Comparison of ENCODE assay signal across 8 cellular contexts in genomic region chr12:98373019-98373554, GRCh38.
DNase-seq lines count a peak whose midpoint lies in the region; ATAC-seq, FAIRE-seq and TF ChIP-seq lines count a peak whose summit lies in the region.

No MANE protein-coding gene starts in this region.

- peak; percentile 82 for FAIRE-seq in A204.1 (lab: Jason Lieb, UNC)

- H2AFZ ChIP-seq in MM.1S (ENCODE audit: low read length) = no peak overlapping the region

- CTCF ChIA-PET in Panc1 (lab: Charles Lee) = no interaction called here

- no peak overlapping the region for H3K4me3 Mint-ChIP-seq in naive thymus-derived CD8-positive, alpha-beta T cell

- H3K36me3 ChIP-seq in MM.1S (replicated peaks; ENCODE audit: insufficient read depth, low read length) (no peaks in the 10 kb centered on the region), Panc1 (ENCODE audit: control insufficient read depth, insufficient read depth, low read length) (no peaks in the 10 kb centered on the region), psoas muscle (ENCODE audit: insufficient read depth in 1 of 2, low read depth in 1 of 2) (no peaks in the 10 kb centered on the region)

- peaks cover 15 to 66% (median 41%) of the 10 kb centered on the region in 5 donors for H3K27me3 Mint-ChIP-seq in naive thymus-derived CD8-positive, alpha-beta T cell

- POLR2A ChIA-PET in Panc1 (lab: Charles Lee) = no interaction called here
- POLR2A ChIA-PET in naive thymus-derived CD8-positive, alpha-beta T cell (lab: Charles Lee) = no interaction called here

- peaks cover 0 to 15% (median 15%) of the 10 kb centered on the region in 4 donors for H3K4me1 Mint-ChIP-seq in naive thymus-derived CD8-positive, alpha-beta T cell

- H3K9me3 Mint-ChIP-seq in naive thymus-derived CD8-positive, alpha-beta T cell = no peaks in the 10 kb centered on the region

- H3K27ac ChIP-seq in MM.1S (ENCODE audit: low read length) = no peak overlapping the region
- H3K27ac ChIP-seq in Panc1 (ENCODE audit: low read length) = no peak overlapping the region
- H3K27ac ChIP-seq in psoas muscle = no peak overlapping the region

- BruUV-seq in Panc1 (replicated peaks; lab: Mats Ljungman, UMichigan) = no TSS peak

- ATAC-seq in Panc1 (peak; percentile 72), psoas muscle (no peak), HG02759 (IDR thresholded peaks at IDR 0.05; ENCODE audit: unreplicated experiment) (no peak)
- no peak for ATAC-seq in naive thymus-derived CD8-positive, alpha-beta T cell

- H3K4me3 ChIP-seq in GM12875 (ENCODE audit: low read depth, low read length) = no peak overlapping the region
- no peak overlapping the region for H3K4me3 ChIP-seq in MM.1S (ENCODE audit: low read length)
- H3K4me3 ChIP-seq in Panc1 (ENCODE audit: low read depth in 2 of 2, low read length in 2 of 2) = no peak overlapping the region
- no peak overlapping the region for H3K4me3 ChIP-seq in psoas muscle

- no peak overlapping the region for H3K9ac ChIP-seq in MM.1S (ENCODE audit: low read length)

- H4K20me1 ChIP-seq in MM.1S (ENCODE audit: insufficient read depth, low read length) = no peaks in the 10 kb centered on the region

- TF ChIP-seq POLR2A in erythroblast (IDR thresholded peaks at IDR 0.05; ENCODE audit: low read length) = no peak

- peak; percentile 45 for DNase-seq in MM.1S
- no peak for DNase-seq in Panc1 (ENCODE audit: low read depth, low spot score)
- peak; percentile 17 to 45 for DNase-seq in erythroblast (lab: John Stamatoyannopoulos, UW)
- no peak for DNase-seq in psoas muscle
- no peak for DNase-seq in naive thymus-derived CD8-positive, alpha-beta T cell

- H3K27ac Mint-ChIP-seq in naive thymus-derived CD8-positive, alpha-beta T cell = peak overlapping the region in 1 of 10 donors; percentile 20

- in situ Hi-C loops in Panc1 (cut with HindIII; ENCODE audit: low pct_unique_long_range_greater_than_20kb, low sequenced_read_pairs) = no loop called here

- no peaks in the 10 kb centered on the region for H3F3A ChIP-seq in MM.1S (ENCODE audit: insufficient read depth, low read length)

- H3K27me3 ChIP-seq in MM.1S (replicated peaks; ENCODE audit: insufficient read depth, low read length) = no peaks in the 10 kb centered on the region
- peaks cover 7% of the 10 kb centered on the region for H3K27me3 ChIP-seq in Panc1 (ENCODE audit: control insufficient read depth, insufficient read depth, low read length)
- H3K27me3 ChIP-seq in psoas muscle (ENCODE audit: insufficient read depth in 3 of 3, low read length in 2 of 3) = peaks cover 0 to 4% (median 0%) of the 10 kb centered on the region in 3 donors

- TF ChIP-seq CTCF in GM12875 (IDR thresholded peaks at IDR 0.05; ENCODE audit: borderline replicate concordance, insufficient read depth, low read depth, low read length) (peak; percentile 45), MM.1S (IDR thresholded peaks at IDR 0.05; ENCODE audit: low read length) (peak; percentile 75), Panc1 (IDR thresholded peaks at IDR 0.05) (peak; percentile 76), psoas muscle (IDR thresholded peaks at IDR 0.05) (peak; percentile 46)

- no peaks in the 10 kb centered on the region for H3K9me2 ChIP-seq in MM.1S (replicated peaks; ENCODE audit: insufficient read depth, low read length)

- WGBS in psoas muscle, 3 donors = 53 to 69% (median 54%) methylated on average over 2 of the region's 2 CpGs

- H3K4me1 ChIP-seq in MM.1S (ENCODE audit: low read length) (no peaks in the 10 kb centered on the region), Panc1 (ENCODE audit: control insufficient read depth, insufficient read depth, low read length) (no peaks in the 10 kb centered on the region; the same call in 1 of the 2 replicates), psoas muscle (no peaks in the 10 kb centered on the region)

- H3K4me2 ChIP-seq in MM.1S (ENCODE audit: low read depth, low read length) = no peak overlapping the region

- peaks cover 0 to 10% (median 0%) of the 10 kb centered on the region in 3 donors for H3K36me3 Mint-ChIP-seq in naive thymus-derived CD8-positive, alpha-beta T cell

- H3K9me3 ChIP-seq in MM.1S (replicated peaks; ENCODE audit: insufficient read depth, low read length) (no peaks in the 10 kb centered on the region), Panc1 (ENCODE audit: control insufficient read depth, insufficient read depth, low read depth, low read length) (no peaks in the 10 kb centered on the region), psoas muscle (no peaks in the 10 kb centered on the region)

- intact Hi-C loops in Panc1 (cut with micrococcal nuclease; ENCODE audit: unreplicated experiment) = loop anchor here (5.0 kb wide), 1 partner anchor 1386 kb away; no protein-coding TSS in a partner anchor
- intact Hi-C loops in psoas muscle (cut with DNase I) = no loop called here

- no peaks in the 10 kb centered on the region for H3K79me2 ChIP-seq in MM.1S (ENCODE audit: low read length)

Comparison
In these comparisons a context has a peak if more than half of its experiments do, and no peak if none do; other contexts are left out.
1. DNase-seq: peak in MM.1S (single experiment) and erythroblast (2 of 2); none in Panc1 (single experiment), psoas muscle (0 of 2) and naive thymus-derived CD8-positive, alpha-beta T cell (0 of 10).
2. Peak in every context shown above with its lines, with median percentiles within 50 percentile points of each other: CTCF ChIP-seq.